11 cellular contexts compared by ENCODE assay signal in the genomic region with DNA sequence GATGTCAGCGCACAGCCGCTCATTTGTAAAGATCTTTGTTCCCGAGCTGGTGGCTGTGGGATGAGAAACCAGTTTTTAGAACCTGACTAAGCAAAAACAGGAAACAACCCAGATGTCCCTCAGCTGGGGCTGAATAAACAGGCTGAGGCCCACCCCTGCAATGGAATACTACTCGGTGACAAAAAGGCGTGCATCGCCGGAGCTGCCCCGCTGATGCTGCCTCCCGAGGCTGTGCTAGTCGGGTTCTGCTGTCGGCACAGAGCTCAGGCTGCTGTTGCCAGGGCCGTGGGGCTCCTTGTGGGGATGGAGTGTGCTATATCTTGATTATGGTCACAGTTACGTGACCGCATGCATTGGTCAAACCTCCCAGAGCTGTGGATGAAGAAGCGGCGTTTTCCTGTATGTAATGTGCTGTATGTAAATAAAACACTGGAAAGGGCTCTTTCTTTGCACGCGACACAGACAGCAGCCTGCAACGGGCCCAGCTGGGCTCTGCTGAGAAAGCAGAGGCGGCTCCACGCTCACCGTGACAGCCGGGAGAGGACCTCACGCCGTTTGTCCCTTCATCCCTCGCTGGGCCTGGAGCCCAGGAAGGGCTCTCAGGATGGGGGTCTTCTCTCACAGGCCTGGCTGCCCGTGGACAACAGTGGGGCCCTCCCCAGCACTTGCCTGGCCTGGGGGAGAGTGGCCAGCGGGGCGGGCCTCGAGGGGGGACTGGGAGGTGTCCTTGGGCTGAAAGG. TPM values are rescaled to one million over a fixed set of nuclear protein-coding genes. Genes with fewer than 3 reads are reported as not detected.
DNase-seq lines count a peak whose midpoint lies in the region; ATAC-seq and TF ChIP-seq lines count a peak whose summit lies in the region.
"Had no signal": no experiment of that assay in that cellular context is flagged by ENCODE, and none has a peak within 500 bp of the region (broad histone marks: within the 10 kb centered on the region; RNA-seq: fewer than 3 reads in every experiment).

No MANE protein-coding gene starts in this region.

- TF ChIP-seq CTCF in brain microvascular endothelial cell (IDR thresholded peaks at IDR 0.05; ENCODE audit: low read depth, low read length, missing control alignments) (no peak), right lobe of liver (IDR thresholded peaks at IDR 0.05) (no peak)

- peak; percentile 66 for DNase-seq in NCI-H1694 treated with DMSO at 0.1 percent for 48 hours (lab: John Stamatoyannopoulos, UW)
- peak; percentile 41 for DNase-seq in brain microvascular endothelial cell
- peak; percentile 33 to 57 (median 56) for DNase-seq in right lobe of liver
- DNase-seq in MG63: no peak
- no peak for DNase-seq in COLO829 (ENCODE audit: low spot score)
- DNase-seq in GDM1 (lab: John Stamatoyannopoulos, UW): no peak
- DNase-seq: T-cell had no signal

- H3K9ac ChIP-seq in stomach smooth muscle (ENCODE audit: low read length in 2 of 2): no peak overlapping the region

- no peaks in the 10 kb centered on the region for H3K27me3 ChIP-seq in brain microvascular endothelial cell (replicated peaks)
- no peaks in the 10 kb centered on the region for H3K27me3 ChIP-seq in right lobe of liver
- H3K27me3 ChIP-seq in stomach smooth muscle (ENCODE audit: control insufficient read depth in 1 of 2, insufficient read depth in 2 of 2, low read length in 2 of 2): no peaks in the 10 kb centered on the region
- H3K27me3 ChIP-seq in MG63: no peaks in the 10 kb centered on the region
- H3K27me3 ChIP-seq: thyroid gland had no signal

- in situ Hi-C loops in brain microvascular endothelial cell (cut with HindIII; ENCODE audit: low pct_ligation_motif_present, low sequenced_read_pairs): no loop called here

- intact Hi-C loops in right lobe of liver (cut with DNase I): loop anchor here in 1 of 2 donors (5.0 kb wide), 1 partner anchor 39 kb away; no protein-coding TSS in a partner anchor

- H3K4me1 ChIP-seq in right lobe of liver: peaks cover 0 to 77% (median 31%) of the 10 kb centered on the region in 4 donors
- H3K4me1 ChIP-seq in stomach smooth muscle (ENCODE audit: control insufficient read depth, insufficient read depth, low read length): peaks cover 18% of the 10 kb centered on the region

- WGBS in right lobe of liver (ENCODE audit: insufficient coverage, low coverage, low lambda C conversion rate, missing lambda C conversion rate): 56% methylated on average over 6 of the region's 30 CpGs

- ATAC-seq in right lobe of liver (no peak), GM18861 (IDR thresholded peaks at IDR 0.05; ENCODE audit: unreplicated experiment) (no peak)
- ATAC-seq: T-cell had no signal

- no peak for TF ChIP-seq POLR2A in right lobe of liver (IDR thresholded peaks at IDR 0.05)

- H3K4me3 ChIP-seq in brain microvascular endothelial cell (ENCODE audit: low read depth, low read length): no peak overlapping the region
- peak overlapping the region in 2 of 3 donors; percentile 5 to 48 for H3K4me3 ChIP-seq in right lobe of liver
- no peak overlapping the region for H3K4me3 ChIP-seq in stomach smooth muscle (ENCODE audit: low read length in 2 of 2)
- no peak overlapping the region for H3K4me3 ChIP-seq in MG63
- H3K4me3 ChIP-seq: thyroid gland had no signal

- H3K36me3 ChIP-seq in brain microvascular endothelial cell (replicated peaks): no peaks in the 10 kb centered on the region
- H3K36me3 ChIP-seq in right lobe of liver: no peaks in the 10 kb centered on the region
- H3K36me3 ChIP-seq in stomach smooth muscle (ENCODE audit: control insufficient read depth in 2 of 2, insufficient read depth in 2 of 2, low read length in 2 of 2): no peaks in the 10 kb centered on the region
- H3K36me3 ChIP-seq in MG63: no peaks in the 10 kb centered on the region
- H3K36me3 ChIP-seq: thyroid gland had no signal

- no peaks in the 10 kb centered on the region for H3K9me3 ChIP-seq in right lobe of liver
- peaks cover 0 to 7% of the 10 kb centered on the region in 2 donors for H3K9me3 ChIP-seq in stomach smooth muscle (ENCODE audit: control insufficient read depth in 2 of 2, low read length in 2 of 2)
- H3K9me3 ChIP-seq in MG63: 0 out of 2 replicates have a peak, but pooled peaks cover 3% of the 10 kb centered on the region
- H3K9me3 ChIP-seq: thyroid gland had no signal

- no peak overlapping the region for H3K27ac ChIP-seq in brain microvascular endothelial cell
- peak overlapping the region; percentile 93 to 100 (median 100) for H3K27ac ChIP-seq in right lobe of liver
- H3K27ac ChIP-seq in stomach smooth muscle (ENCODE audit: low read length): peak overlapping the region; percentile 41

RNA-seq across cellular contexts. Expression of a gene that starts 51.5 kb away (rescaled TPM):
- total RNA-seq in right lobe of liver: 10 to 100 TPM in 4 of 6 experiments, not detected in 2; 17.4 to 91.1 (median 42.6) TPM
- total RNA-seq in MG63 (2014; rRNA removed; shearing (Covaris generic); ENCODE audit: low replicate concordance): not detected in 2 replicates
- total RNA-seq: pulmonary artery endothelial cell, thyroid gland had no signal

Comparison
In these comparisons a context has a peak if more than half of its experiments do, and no peak if none do; other contexts are left out.
1. DNase-seq: peak in NCI-H1694 treated with DMSO at 0.1 percent for 48 hours (single experiment), brain microvascular endothelial cell (single experiment) and right lobe of liver (3 of 3); none in MG63 (single experiment), COLO829 (single experiment) and GDM1 (single experiment).
2. H3K4me3 ChIP-seq: peak in right lobe of liver (2 of 3); none in brain microvascular endothelial cell (single experiment), stomach smooth muscle (0 of 2) and MG63 (single experiment).